In the genomic region with DNA sequence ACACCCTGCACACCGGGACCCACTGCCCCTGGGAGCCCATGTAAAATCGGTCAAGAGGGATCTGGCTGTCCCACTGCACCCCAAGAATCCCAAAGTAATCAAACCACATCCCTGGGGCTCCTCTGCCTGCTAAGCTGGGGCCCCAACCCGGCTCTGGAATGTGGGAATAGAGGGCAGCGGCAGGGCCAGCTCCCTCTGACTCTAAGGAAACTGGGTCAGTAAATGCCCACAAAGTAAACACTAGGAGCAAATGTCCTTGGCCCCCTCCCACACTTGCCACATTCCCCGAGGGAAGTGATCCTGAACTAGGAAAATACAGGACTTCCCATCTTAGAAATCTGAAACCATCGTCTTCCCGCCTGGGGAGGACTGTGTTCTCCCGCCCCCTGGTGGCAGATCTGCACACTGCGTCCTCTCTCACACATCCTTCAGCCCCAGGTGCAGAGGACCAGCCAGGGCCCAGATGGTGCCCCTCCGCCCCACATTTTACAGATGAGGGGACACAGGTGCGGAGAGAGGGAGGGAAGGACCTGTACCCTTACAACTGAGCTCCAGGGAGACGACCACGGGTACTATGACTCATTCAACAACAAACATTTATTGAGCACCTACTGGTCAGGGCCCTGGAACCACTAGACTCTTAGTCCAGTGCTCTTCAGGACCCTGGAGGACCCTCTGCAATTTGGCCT, we compare ENCODE assay signal across 1 cellular context.
TF ChIP-seq lines count a peak whose summit lies in the region.

No MANE protein-coding gene starts in this region.

TF ChIP-seq in K562, 482 proteins besides CTCF, POLR2A, EP300 and RAD21 (continues in another document):
- TF ChIP-seq IRF2 (CRISPR knock-in tag; IDR thresholded peaks at IDR 0.05) (no peak), NUFIP1 (IDR thresholded peaks at IDR 0.05; ENCODE audit: partially characterized antibody) (no peak), MYNN (IDR thresholded peaks at IDR 0.05) (0 out of 2 replicates have a peak, but pooled peaks have one; percentile 21), MYNN (CRISPR knock-in tag; IDR thresholded peaks at IDR 0.05) (no peak), IFI16 (CRISPR knock-in tag; IDR thresholded peaks at IDR 0.05) (no peak), POU5F1 (IDR thresholded peaks at IDR 0.05; ENCODE audit: borderline replicate concordance, low read depth, low read length, partially characterized antibody) (no peak), SMC3 (conservative IDR thresholded peaks at IDR 0.05; ENCODE audit: insufficient read depth, low read depth, low read length) (peak; percentile 98), ZNF384 (IDR thresholded peaks at IDR 0.05; ENCODE audit: low read depth, low read length) (0 out of 2 replicates have a peak, but pooled peaks have one; percentile 30), HIVEP1 (CRISPR knock-in tag; IDR thresholded peaks at IDR 0.05) (no peak), MCM3 (IDR thresholded peaks at IDR 0.05) (no peak), STAT5A (IDR thresholded peaks at IDR 0.05; ENCODE audit: borderline replicate concordance, low read length) (no peak), HDAC8 (tag; IDR thresholded peaks at IDR 0.05) (no peak), ARID2 (IDR thresholded peaks at IDR 0.05) (peak; percentile 97), CCNT2 (IDR thresholded peaks at IDR 0.05; ENCODE audit: borderline replicate concordance, extremely low read depth, insufficient read length, low read depth, low read length) (no peak), KLF16 (IDR thresholded peaks at IDR 0.05) (no peak), CXXC5 (CRISPR knock-in tag; IDR thresholded peaks at IDR 0.05) (no peak), JUND (IDR thresholded peaks at IDR 0.05; ENCODE audit: borderline replicate concordance, low read depth, low read length) (no peak), JUND (tag; IDR thresholded peaks at IDR 0.05; ENCODE audit: borderline replicate concordance, low read depth, low read length) (peak; percentile 23; the same call in 1 of the 3 replicates), GABPB1 (CRISPR knock-in tag; IDR thresholded peaks at IDR 0.05) (no peak), CTBP1 (IDR thresholded peaks at IDR 0.05; ENCODE audit: borderline replicate concordance) (peak; percentile 69; the same call in 1 of the 2 replicates), ZBTB7A (IDR thresholded peaks at IDR 0.05; ENCODE audit: borderline replicate concordance, control insufficient read depth, low read depth, low read length) (0 out of 2 replicates have a peak, but pooled peaks have one; percentile 11), BCOR (IDR thresholded peaks at IDR 0.05) (0 out of 2 replicates have a peak, but pooled peaks have one; percentile 51), ZBTB8A (IDR thresholded peaks at IDR 0.05; ENCODE audit: partially characterized antibody) (no peak), TCFL5 (CRISPR knock-in tag; conservative IDR thresholded peaks at IDR 0.05) (no peak), DIDO1 (tag; IDR thresholded peaks at IDR 0.05; ENCODE audit: low read depth) (no peak), TCF3 (CRISPR knock-in tag; IDR thresholded peaks at IDR 0.05) (0 out of 2 replicates have a peak, but pooled peaks have one; percentile 5), ZNF324 (CRISPR knock-in tag; IDR thresholded peaks at IDR 0.05) (no peak), HNRNPL (IDR thresholded peaks at IDR 0.05; ENCODE audit: low read depth, low read length) (no peak), ATF1 (CRISPR knock-in tag; IDR thresholded peaks at IDR 0.05) (no peak), ATF1 (tag; IDR thresholded peaks at IDR 0.05) (no peak), PTTG1 (tag; IDR thresholded peaks at IDR 0.05; ENCODE audit: low read depth) (no peak), SIX5 (IDR thresholded peaks at IDR 0.05; ENCODE audit: borderline replicate concordance in 1 of 2, insufficient read depth in 1 of 2, low read depth in 1 of 2, low read length in 2 of 2) (no peak), STAT5B (CRISPR knock-in tag; IDR thresholded peaks at IDR 0.05) (no peak), MAZ (CRISPR knock-in tag; conservative IDR thresholded peaks at IDR 0.05 in 1 of 2, IDR thresholded peaks at IDR 0.05 in 1 of 2) (0 out of 4 replicates have a peak, but pooled peaks of 1 of the 2 experiments have one; percentile 16), ZZZ3 (IDR thresholded peaks at IDR 0.05) (no peak), POLR2AphosphoS2 (IDR thresholded peaks at IDR 0.05; ENCODE audit: low read length) (no peak), CREM (IDR thresholded peaks at IDR 0.05; ENCODE audit: low read depth) (0 out of 2 replicates have a peak, but pooled peaks have one; percentile 27), ZNF263 (CRISPR knock-in tag; IDR thresholded peaks at IDR 0.05; ENCODE audit: borderline replicate concordance) (peak; percentile 34; the same call in 1 of the 2 replicates), NCOA2 (IDR thresholded peaks at IDR 0.05; ENCODE audit: partially characterized antibody in 2 of 2) (no peak), TEAD4 (IDR thresholded peaks at IDR 0.05; ENCODE audit: low read length) (0 out of 2 replicates have a peak, but pooled peaks have one; percentile 37), TEAD4 (CRISPR knock-in tag; IDR thresholded peaks at IDR 0.05; ENCODE audit: borderline replicate concordance) (no peak), ZNF75A (CRISPR knock-in tag; IDR thresholded peaks at IDR 0.05) (no peak), SPI1 (IDR thresholded peaks at IDR 0.05; ENCODE audit: borderline replicate concordance, low read depth, low read length) (peak; percentile 37; the same call in 1 of the 2 replicates), DMBX1 (CRISPR knock-in tag; IDR thresholded peaks at IDR 0.05; ENCODE audit: borderline replicate concordance) (no peak), TSC22D4 (tag; IDR thresholded peaks at IDR 0.05) (no peak), STAG1 (CRISPR knock-in tag; IDR thresholded peaks at IDR 0.05; ENCODE audit: borderline replicate concordance) (peak; percentile 67; the same call in 1 of the 2 replicates), ESRRB (CRISPR knock-in tag; IDR thresholded peaks at IDR 0.05; ENCODE audit: borderline replicate concordance) (no peak), ZFPM2 (CRISPR knock-in tag; IDR thresholded peaks at IDR 0.05) (no peak), BHLHE40 (IDR thresholded peaks at IDR 0.05; ENCODE audit: low read length) (0 out of 2 replicates have a peak, but pooled peaks have one; percentile 12), SP1 (CRISPR knock-in tag; IDR thresholded peaks at IDR 0.05) (no peak), MYC (IDR thresholded peaks at IDR 0.05; ENCODE audit: low read depth, low read length) (peak; percentile 58; the same call in 1 of the 2 replicates), MYC (CRISPR knock-in tag; IDR thresholded peaks at IDR 0.05; ENCODE audit: borderline replicate concordance, low read depth) (no peak), RCOR1 (IDR thresholded peaks at IDR 0.05; ENCODE audit: borderline replicate concordance in 1 of 2, low read depth in 2 of 2, low read length in 2 of 2) (peak in 1 of 2 experiments; percentile 48; a peak in 1 of 4 replicates), NR2C1 (IDR thresholded peaks at IDR 0.05) (no peak), NR2C1 (tag; IDR thresholded peaks at IDR 0.05) (no peak)
- TF ChIP-seq, protein P1, sequence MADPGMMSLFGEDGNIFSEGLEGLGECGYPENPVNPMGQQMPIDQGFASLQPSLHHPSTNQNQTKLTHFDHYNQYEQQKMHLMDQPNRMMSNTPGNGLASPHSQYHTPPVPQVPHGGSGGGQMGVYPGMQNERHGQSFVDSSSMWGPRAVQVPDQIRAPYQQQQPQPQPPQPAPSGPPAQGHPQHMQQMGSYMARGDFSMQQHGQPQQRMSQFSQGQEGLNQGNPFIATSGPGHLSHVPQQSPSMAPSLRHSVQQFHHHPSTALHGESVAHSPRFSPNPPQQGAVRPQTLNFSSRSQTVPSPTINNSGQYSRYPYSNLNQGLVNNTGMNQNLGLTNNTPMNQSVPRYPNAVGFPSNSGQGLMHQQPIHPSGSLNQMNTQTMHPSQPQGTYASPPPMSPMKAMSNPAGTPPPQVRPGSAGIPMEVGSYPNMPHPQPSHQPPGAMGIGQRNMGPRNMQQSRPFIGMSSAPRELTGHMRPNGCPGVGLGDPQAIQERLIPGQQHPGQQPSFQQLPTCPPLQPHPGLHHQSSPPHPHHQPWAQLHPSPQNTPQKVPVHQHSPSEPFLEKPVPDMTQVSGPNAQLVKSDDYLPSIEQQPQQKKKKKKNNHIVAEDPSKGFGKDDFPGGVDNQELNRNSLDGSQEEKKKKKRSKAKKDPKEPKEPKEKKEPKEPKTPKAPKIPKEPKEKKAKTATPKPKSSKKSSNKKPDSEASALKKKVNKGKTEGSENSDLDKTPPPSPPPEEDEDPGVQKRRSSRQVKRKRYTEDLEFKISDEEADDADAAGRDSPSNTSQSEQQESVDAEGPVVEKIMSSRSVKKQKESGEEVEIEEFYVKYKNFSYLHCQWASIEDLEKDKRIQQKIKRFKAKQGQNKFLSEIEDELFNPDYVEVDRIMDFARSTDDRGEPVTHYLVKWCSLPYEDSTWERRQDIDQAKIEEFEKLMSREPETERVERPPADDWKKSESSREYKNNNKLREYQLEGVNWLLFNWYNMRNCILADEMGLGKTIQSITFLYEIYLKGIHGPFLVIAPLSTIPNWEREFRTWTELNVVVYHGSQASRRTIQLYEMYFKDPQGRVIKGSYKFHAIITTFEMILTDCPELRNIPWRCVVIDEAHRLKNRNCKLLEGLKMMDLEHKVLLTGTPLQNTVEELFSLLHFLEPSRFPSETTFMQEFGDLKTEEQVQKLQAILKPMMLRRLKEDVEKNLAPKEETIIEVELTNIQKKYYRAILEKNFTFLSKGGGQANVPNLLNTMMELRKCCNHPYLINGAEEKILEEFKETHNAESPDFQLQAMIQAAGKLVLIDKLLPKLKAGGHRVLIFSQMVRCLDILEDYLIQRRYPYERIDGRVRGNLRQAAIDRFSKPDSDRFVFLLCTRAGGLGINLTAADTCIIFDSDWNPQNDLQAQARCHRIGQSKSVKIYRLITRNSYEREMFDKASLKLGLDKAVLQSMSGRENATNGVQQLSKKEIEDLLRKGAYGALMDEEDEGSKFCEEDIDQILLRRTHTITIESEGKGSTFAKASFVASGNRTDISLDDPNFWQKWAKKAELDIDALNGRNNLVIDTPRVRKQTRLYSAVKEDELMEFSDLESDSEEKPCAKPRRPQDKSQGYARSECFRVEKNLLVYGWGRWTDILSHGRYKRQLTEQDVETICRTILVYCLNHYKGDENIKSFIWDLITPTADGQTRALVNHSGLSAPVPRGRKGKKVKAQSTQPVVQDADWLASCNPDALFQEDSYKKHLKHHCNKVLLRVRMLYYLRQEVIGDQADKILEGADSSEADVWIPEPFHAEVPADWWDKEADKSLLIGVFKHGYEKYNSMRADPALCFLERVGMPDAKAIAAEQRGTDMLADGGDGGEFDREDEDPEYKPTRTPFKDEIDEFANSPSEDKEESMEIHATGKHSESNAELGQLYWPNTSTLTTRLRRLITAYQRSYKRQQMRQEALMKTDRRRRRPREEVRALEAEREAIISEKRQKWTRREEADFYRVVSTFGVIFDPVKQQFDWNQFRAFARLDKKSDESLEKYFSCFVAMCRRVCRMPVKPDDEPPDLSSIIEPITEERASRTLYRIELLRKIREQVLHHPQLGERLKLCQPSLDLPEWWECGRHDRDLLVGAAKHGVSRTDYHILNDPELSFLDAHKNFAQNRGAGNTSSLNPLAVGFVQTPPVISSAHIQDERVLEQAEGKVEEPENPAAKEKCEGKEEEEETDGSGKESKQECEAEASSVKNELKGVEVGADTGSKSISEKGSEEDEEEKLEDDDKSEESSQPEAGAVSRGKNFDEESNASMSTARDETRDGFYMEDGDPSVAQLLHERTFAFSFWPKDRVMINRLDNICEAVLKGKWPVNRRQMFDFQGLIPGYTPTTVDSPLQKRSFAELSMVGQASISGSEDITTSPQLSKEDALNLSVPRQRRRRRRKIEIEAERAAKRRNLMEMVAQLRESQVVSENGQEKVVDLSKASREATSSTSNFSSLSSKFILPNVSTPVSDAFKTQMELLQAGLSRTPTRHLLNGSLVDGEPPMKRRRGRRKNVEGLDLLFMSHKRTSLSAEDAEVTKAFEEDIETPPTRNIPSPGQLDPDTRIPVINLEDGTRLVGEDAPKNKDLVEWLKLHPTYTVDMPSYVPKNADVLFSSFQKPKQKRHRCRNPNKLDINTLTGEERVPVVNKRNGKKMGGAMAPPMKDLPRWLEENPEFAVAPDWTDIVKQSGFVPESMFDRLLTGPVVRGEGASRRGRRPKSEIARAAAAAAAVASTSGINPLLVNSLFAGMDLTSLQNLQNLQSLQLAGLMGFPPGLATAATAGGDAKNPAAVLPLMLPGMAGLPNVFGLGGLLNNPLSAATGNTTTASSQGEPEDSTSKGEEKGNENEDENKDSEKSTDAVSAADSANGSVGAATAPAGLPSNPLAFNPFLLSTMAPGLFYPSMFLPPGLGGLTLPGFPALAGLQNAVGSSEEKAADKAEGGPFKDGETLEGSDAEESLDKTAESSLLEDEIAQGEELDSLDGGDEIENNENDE (IDR thresholded peaks at IDR 0.05; ENCODE audit: low read depth, low read length), result no peak
- TF ChIP-seq, protein P2, sequence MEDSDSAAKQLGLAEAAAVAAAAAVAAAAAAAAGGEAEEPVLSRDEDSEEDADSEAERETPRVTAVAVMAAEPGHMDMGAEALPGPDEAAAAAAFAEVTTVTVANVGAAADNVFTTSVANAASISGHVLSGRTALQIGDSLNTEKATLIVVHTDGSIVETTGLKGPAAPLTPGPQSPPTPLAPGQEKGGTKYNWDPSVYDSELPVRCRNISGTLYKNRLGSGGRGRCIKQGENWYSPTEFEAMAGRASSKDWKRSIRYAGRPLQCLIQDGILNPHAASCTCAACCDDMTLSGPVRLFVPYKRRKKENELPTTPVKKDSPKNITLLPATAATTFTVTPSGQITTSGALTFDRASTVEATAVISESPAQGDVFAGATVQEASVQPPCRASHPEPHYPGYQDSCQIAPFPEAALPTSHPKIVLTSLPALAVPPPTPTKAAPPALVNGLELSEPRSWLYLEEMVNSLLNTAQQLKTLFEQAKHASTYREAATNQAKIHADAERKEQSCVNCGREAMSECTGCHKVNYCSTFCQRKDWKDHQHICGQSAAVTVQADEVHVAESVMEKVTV (CRISPR knock-in tag; IDR thresholded peaks at IDR 0.05), result peak; percentile 79
